ENCODE assay signal across 1 cellular context in genomic region chr6:42901538-42901957, GRCh38.
TF ChIP-seq lines count a peak whose summit lies in the region.

No MANE protein-coding gene starts in this region.

TF ChIP-seq in HepG2, 621 proteins besides CTCF, POLR2A, EP300 and RAD21 (continued from another document):
- TF ChIP-seq GFI1 (CRISPR knock-in tag; IDR thresholded peaks at IDR 0.05; ENCODE audit: borderline replicate concordance), result 0 out of 2 replicates have a peak, but pooled peaks have one; percentile 26
- no peak for TF ChIP-seq ZNF784 (CRISPR knock-in tag; IDR thresholded peaks at IDR 0.05; ENCODE audit: borderline replicate concordance)
- TF ChIP-seq, protein P1, sequence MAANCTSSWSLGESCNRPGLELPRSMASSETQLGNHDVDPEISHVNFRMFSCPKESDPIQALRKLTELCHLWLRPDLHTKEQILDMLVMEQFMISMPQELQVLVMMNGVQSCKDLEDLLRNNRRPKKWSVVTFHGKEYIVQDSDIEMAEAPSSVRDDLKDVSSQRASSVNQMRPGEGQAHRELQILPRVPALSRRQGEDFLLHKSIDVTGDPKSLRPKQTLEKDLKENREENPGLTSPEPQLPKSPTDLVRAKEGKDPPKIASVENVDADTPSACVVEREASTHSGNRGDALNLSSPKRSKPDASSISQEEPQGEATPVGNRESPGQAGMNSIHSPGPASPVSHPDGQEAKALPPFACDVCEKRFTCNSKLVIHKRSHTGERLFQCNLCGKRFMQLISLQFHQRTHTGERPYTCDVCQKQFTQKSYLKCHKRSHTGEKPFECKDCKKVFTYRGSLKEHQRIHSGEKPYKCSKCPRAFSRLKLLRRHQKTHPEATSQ (CRISPR knock-in tag; IDR thresholded peaks at IDR 0.05; ENCODE audit: borderline replicate concordance), result no peak
- TF ChIP-seq ZNF609 (CRISPR knock-in tag; IDR thresholded peaks at IDR 0.05; ENCODE audit: borderline replicate concordance), result no peak
- TF ChIP-seq TRIM22 (IDR thresholded peaks at IDR 0.05), result no peak
- TF ChIP-seq, protein P2, sequence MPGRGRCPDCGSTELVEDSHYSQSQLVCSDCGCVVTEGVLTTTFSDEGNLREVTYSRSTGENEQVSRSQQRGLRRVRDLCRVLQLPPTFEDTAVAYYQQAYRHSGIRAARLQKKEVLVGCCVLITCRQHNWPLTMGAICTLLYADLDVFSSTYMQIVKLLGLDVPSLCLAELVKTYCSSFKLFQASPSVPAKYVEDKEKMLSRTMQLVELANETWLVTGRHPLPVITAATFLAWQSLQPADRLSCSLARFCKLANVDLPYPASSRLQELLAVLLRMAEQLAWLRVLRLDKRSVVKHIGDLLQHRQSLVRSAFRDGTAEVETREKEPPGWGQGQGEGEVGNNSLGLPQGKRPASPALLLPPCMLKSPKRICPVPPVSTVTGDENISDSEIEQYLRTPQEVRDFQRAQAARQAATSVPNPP (CRISPR knock-in tag; IDR thresholded peaks at IDR 0.05), result no peak
- TF ChIP-seq, protein P3, sequence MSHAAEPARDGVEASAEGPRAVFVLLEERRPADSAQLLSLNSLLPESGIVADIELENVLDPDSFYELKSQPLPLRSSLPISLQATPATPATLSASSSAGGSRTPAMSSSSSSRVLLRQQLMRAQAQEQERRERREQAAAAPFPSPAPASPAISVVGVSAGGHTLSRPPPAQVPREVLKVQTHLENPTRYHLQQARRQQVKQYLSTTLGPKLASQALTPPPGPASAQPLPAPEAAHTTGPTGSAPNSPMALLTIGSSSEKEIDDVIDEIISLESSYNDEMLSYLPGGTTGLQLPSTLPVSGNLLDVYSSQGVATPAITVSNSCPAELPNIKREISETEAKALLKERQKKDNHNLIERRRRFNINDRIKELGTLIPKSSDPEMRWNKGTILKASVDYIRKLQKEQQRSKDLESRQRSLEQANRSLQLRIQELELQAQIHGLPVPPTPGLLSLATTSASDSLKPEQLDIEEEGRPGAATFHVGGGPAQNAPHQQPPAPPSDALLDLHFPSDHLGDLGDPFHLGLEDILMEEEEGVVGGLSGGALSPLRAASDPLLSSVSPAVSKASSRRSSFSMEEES (CRISPR knock-in tag; IDR thresholded peaks at IDR 0.05), result 0 out of 2 replicates have a peak, but pooled peaks have one; percentile 39
- peak; percentile 94 for TF ChIP-seq ARID3A (IDR thresholded peaks at IDR 0.05; ENCODE audit: low read depth, low read length)
- peak; percentile 62; the same call in 1 of the 2 replicates for TF ChIP-seq ZNF788 (CRISPR knock-in tag; IDR thresholded peaks at IDR 0.05; ENCODE audit: borderline replicate concordance)
- TF ChIP-seq ZNF414 (CRISPR knock-in tag; IDR thresholded peaks at IDR 0.05), result no peak
- TF ChIP-seq ARID2 (CRISPR knock-in tag; IDR thresholded peaks at IDR 0.05; ENCODE audit: borderline replicate concordance), result no peak
- no peak for TF ChIP-seq ZBTB40 (IDR thresholded peaks at IDR 0.05)
- peak; percentile 61 for TF ChIP-seq ZBTB40 (CRISPR knock-in tag; IDR thresholded peaks at IDR 0.05)
- TF ChIP-seq FOXP1 (IDR thresholded peaks at IDR 0.05), result no peak
- peak; percentile 61; the same call in 1 of the 2 replicates for TF ChIP-seq FOXP1 (CRISPR knock-in tag; IDR thresholded peaks at IDR 0.05)
- peak; percentile 40 for TF ChIP-seq YY1 (IDR thresholded peaks at IDR 0.05; ENCODE audit: insufficient read depth, insufficient replicate concordance, low read depth, low read length)
- TF ChIP-seq TSC22D2 (CRISPR knock-in tag; IDR thresholded peaks at IDR 0.05; ENCODE audit: borderline replicate concordance), result peak; percentile 38; the same call in 1 of the 2 replicates
- TF ChIP-seq RXRB (CRISPR knock-in tag; IDR thresholded peaks at IDR 0.05; ENCODE audit: borderline replicate concordance), result peak; percentile 66; the same call in 1 of the 2 replicates
- TF ChIP-seq ATF6 (CRISPR knock-in tag; conservative IDR thresholded peaks at IDR 0.05), result no peak
- 0 out of 2 replicates have a peak, but pooled peaks have one; percentile 63 for TF ChIP-seq ZNF557 (CRISPR knock-in tag; IDR thresholded peaks at IDR 0.05)
- no peak for TF ChIP-seq ZFP36L2 (CRISPR knock-in tag; IDR thresholded peaks at IDR 0.05)
- TF ChIP-seq ZNF317 (CRISPR knock-in tag; IDR thresholded peaks at IDR 0.05), result peak; percentile 30; the same call in 1 of the 2 replicates
- no peak for TF ChIP-seq ZNF660 (CRISPR knock-in tag; IDR thresholded peaks at IDR 0.05; ENCODE audit: borderline replicate concordance, low read depth)
